ENCODE assay signal across 13 cellular contexts in the genomic region with DNA sequence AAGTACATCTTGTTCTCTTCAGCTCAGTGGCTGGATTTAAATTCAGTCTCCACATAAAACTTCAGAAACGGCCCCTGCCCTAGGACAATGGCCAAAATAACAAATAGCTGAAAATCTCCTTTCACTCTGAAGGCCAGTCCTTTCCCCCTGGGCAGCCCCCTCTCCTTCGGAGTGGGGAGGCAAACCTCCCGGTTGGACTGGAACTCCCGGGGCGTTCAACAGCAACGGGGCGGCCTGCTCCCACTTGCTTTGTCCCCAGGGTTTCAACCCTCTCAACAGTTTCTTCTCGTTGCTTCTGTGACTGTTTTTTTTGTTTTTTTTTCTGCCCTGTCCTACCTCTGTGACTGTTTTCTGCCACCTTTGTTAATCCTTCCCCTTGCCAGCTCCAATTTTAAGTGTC.
A peak's percentile ranks its signal among the peaks of the same experiment; 100 is the strongest.
DNase-seq lines count a peak whose midpoint lies in the region; ATAC-seq and TF ChIP-seq lines count a peak whose summit lies in the region.
"Had no signal": no experiment of that assay in that cellular context is flagged by ENCODE, and none has a peak within 500 bp of the region (broad histone marks: within the 10 kb centered on the region; RNA-seq: fewer than 3 reads in every experiment).

No MANE protein-coding gene starts in this region.

- no peaks in the 10 kb centered on the region for H3K9me2 ChIP-seq in Loucy (replicated peaks; ENCODE audit: low read depth, low read length)

- intact Hi-C loops in mucosa of descending colon (cut with DNase I, micrococcal nuclease) (no loop called here), left ventricle myocardium superior (cut with micrococcal nuclease) (no loop called here)

- DNase-seq in islet precursor cell, result peak; percentile 15
- no peak for DNase-seq in germinal center (ENCODE audit: low spot score)
- no peak for DNase-seq in mucosa of descending colon
- no peak for DNase-seq in left ventricle myocardium superior
- DNase-seq: activated gamma-delta T cell, Caco-2, KG1, Peyer's patch had no signal

- H3K79me2 ChIP-seq in Loucy (ENCODE audit: insufficient read depth, low read length), result no peaks in the 10 kb centered on the region

- H3K27me3 ChIP-seq in Loucy (ENCODE audit: insufficient read depth, low read length, poor library complexity, severe bottlenecking), result no peaks in the 10 kb centered on the region
- H3K27me3 ChIP-seq: Peyer's patch had no signal

- peak overlapping the region; percentile 1; the same call in 1 of the 2 replicates for H3K4me3 ChIP-seq in GM08714 (ENCODE audit: low read length)
- peak overlapping the region; percentile 3 for H3K4me3 ChIP-seq in Loucy (ENCODE audit: low read length, poor library complexity, severe bottlenecking)
- H3K4me3 ChIP-seq in mucosa of descending colon, result no peak overlapping the region
- H3K4me3 ChIP-seq: Peyer's patch, skin epidermis had no signal

- H3F3A ChIP-seq in Loucy (ENCODE audit: low read depth), result peaks cover 4% of the 10 kb centered on the region; the same call in 1 of the 2 replicates

- peak overlapping the region; percentile 35 for H3K4me2 ChIP-seq in Loucy (ENCODE audit: low read depth, low read length, poor library complexity, severe bottlenecking)

- TF ChIP-seq CTCF in Loucy (conservative IDR thresholded peaks at IDR 0.05; ENCODE audit: low read length) (no peak), mucosa of descending colon (IDR thresholded peaks at IDR 0.05) (no peak)

- ATAC-seq in GM19438 (IDR thresholded peaks at IDR 0.05; ENCODE audit: low read depth, unreplicated experiment) (peak; percentile 9), HG03039 (IDR thresholded peaks at IDR 0.05; ENCODE audit: unreplicated experiment) (no peak), mucosa of descending colon (no peak), left ventricle myocardium superior (no peak)

- H4K20me1 ChIP-seq in Loucy (ENCODE audit: insufficient read depth, low read length, poor library complexity, severe bottlenecking), result no peaks in the 10 kb centered on the region

- H3K9me3 ChIP-seq in Loucy (ENCODE audit: insufficient read depth, low read depth, low read length) (no peaks in the 10 kb centered on the region), mucosa of descending colon (no peaks in the 10 kb centered on the region)
- H3K9me3 ChIP-seq: Caco-2, Peyer's patch had no signal

- H3K4me1 ChIP-seq in Loucy (ENCODE audit: insufficient read depth, low read length, poor library complexity, severe bottlenecking) (peaks cover 54% of the 10 kb centered on the region), mucosa of descending colon (ENCODE audit: low read depth) (peaks cover 2% of the 10 kb centered on the region)
- H3K4me1 ChIP-seq: Caco-2 had no signal

- H3K36me3 ChIP-seq in Loucy (ENCODE audit: insufficient read depth, low read length) (no peaks in the 10 kb centered on the region), mucosa of descending colon (ENCODE audit: low read depth) (no peaks in the 10 kb centered on the region)
- H3K36me3 ChIP-seq: Peyer's patch had no signal

- peak overlapping the region; percentile 31; the same call in 1 of the 2 replicates for H2AFZ ChIP-seq in Loucy (ENCODE audit: low read length)

- peak overlapping the region; percentile 52 for H3K9ac ChIP-seq in Loucy (ENCODE audit: low read depth, low read length, poor library complexity, severe bottlenecking)
